ENCODE assay signal across 1 cellular context in the genomic region with DNA sequence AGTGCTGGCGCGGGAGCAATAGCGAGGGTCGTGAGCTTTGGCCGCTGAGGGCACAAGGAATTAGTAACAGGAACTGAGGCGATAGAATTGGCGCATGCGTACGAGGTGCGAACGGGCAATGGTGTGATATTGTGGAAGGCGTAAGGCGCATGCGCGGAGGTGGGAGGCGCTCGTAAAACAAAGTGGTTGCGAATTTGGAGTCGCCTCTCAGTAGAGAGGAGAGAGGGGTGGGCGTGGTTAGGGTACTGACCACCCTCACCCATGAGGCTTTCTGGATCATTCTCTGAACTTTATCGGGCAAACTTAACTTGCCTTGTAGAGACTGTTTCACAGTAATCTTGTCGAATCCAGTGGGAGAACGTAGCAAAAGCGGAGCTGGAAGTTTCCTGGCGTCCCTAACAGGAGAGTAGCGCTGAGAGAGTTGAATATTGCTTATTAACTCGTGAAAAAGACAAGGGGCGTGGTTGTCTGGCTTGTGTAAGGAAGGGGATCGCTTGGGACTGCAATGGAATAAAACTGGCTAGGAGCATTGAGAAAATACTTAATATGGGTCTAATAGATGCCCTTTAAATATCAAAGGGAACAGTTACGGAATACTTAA.
TF ChIP-seq lines count a peak whose summit lies in the region.

No MANE protein-coding gene starts in this region.

TF ChIP-seq in HCT116, 20 proteins besides CTCF, POLR2A, EP300 and RAD21:
- TF ChIP-seq JUND (IDR thresholded peaks at IDR 0.05), result no peak
- TF ChIP-seq, protein P1, sequence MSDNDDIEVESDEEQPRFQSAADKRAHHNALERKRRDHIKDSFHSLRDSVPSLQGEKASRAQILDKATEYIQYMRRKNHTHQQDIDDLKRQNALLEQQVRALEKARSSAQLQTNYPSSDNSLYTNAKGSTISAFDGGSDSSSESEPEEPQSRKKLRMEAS (IDR thresholded peaks at IDR 0.05), result no peak
- TF ChIP-seq SRF (IDR thresholded peaks at IDR 0.05; ENCODE audit: low read depth), result no peak
- TF ChIP-seq, protein P2, sequence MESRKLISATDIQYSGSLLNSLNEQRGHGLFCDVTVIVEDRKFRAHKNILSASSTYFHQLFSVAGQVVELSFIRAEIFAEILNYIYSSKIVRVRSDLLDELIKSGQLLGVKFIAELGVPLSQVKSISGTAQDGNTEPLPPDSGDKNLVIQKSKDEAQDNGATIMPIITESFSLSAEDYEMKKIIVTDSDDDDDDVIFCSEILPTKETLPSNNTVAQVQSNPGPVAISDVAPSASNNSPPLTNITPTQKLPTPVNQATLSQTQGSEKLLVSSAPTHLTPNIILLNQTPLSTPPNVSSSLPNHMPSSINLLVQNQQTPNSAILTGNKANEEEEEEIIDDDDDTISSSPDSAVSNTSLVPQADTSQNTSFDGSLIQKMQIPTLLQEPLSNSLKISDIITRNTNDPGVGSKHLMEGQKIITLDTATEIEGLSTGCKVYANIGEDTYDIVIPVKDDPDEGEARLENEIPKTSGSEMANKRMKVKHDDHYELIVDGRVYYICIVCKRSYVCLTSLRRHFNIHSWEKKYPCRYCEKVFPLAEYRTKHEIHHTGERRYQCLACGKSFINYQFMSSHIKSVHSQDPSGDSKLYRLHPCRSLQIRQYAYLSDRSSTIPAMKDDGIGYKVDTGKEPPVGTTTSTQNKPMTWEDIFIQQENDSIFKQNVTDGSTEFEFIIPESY (IDR thresholded peaks at IDR 0.05; ENCODE audit: extremely low read depth, insufficient replicate concordance, low read length), result no peak
- TF ChIP-seq TCF7L2 (IDR thresholded peaks at IDR 0.05; ENCODE audit: borderline replicate concordance, extremely low read depth, insufficient read depth, insufficient read length), result no peak
- TF ChIP-seq POLR2AphosphoS5 (IDR thresholded peaks at IDR 0.05; ENCODE audit: low read depth, low read length), result peak; percentile 88
